ENCODE assay signal across 1 cellular context in the genomic region with DNA sequence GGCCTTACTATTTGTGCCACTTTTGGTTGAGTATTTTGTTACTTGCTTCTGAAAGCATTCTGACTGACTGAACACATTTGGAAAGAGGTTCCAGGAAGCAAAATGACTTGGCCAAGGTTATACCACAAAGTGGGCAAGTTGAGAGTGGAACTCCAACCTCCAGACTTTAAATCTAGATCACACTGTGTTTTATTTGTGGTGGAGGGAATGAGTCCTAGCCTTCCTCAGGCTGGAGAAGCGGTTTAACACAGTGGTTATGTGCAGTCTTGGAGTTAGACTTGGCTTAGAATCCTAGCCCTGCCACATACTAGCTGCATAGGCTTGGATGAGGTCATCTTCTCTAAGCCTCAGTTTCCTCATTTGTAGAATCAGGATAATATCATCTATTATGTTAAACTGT.
TF ChIP-seq lines count a peak whose summit lies in the region.

No MANE protein-coding gene starts in this region.

TF ChIP-seq in H1, 55 proteins besides CTCF, POLR2A, EP300 and RAD21:
- TF ChIP-seq GTF2F1 (IDR thresholded peaks at IDR 0.05; ENCODE audit: borderline replicate concordance, low read depth, low read length) = no peak
- no peak for TF ChIP-seq ASH2L (IDR thresholded peaks at IDR 0.05; ENCODE audit: low read length)
- no peak for TF ChIP-seq JUND (IDR thresholded peaks at IDR 0.05; ENCODE audit: low read length)
- no peak for TF ChIP-seq BRCA1 (IDR thresholded peaks at IDR 0.05; ENCODE audit: low read depth, low read length)
- TF ChIP-seq CBX8 (IDR thresholded peaks at IDR 0.05; ENCODE audit: borderline replicate concordance, low read depth, low read length) = no peak
- no peak for TF ChIP-seq RFX5 (IDR thresholded peaks at IDR 0.05; ENCODE audit: borderline replicate concordance, low read depth, low read length)
- TF ChIP-seq TAF1 (IDR thresholded peaks at IDR 0.05; ENCODE audit: low read depth, low read length) = no peak
- TF ChIP-seq POLR2AphosphoS5 (IDR thresholded peaks at IDR 0.05; ENCODE audit: low read depth, low read length) = no peak
- no peak for TF ChIP-seq SP1 (IDR thresholded peaks at IDR 0.05; ENCODE audit: low read depth, low read length)
- no peak for TF ChIP-seq FOSL1 (IDR thresholded peaks at IDR 0.05; ENCODE audit: insufficient read depth, low read depth, low read length)
- TF ChIP-seq CREB1 (IDR thresholded peaks at IDR 0.05) = no peak
- no peak for TF ChIP-seq TBP (IDR thresholded peaks at IDR 0.05; ENCODE audit: low read depth, low read length)
- no peak for TF ChIP-seq EGR1 (IDR thresholded peaks at IDR 0.05; ENCODE audit: borderline replicate concordance, low read depth, low read length)
- no peak for TF ChIP-seq SRF (IDR thresholded peaks at IDR 0.05; ENCODE audit: low read depth, low read length)
- no peak for TF ChIP-seq NANOG (IDR thresholded peaks at IDR 0.05; ENCODE audit: insufficient read depth, low read depth, low read length, poor library complexity, severe bottlenecking)
- TF ChIP-seq SIX5 (IDR thresholded peaks at IDR 0.05; ENCODE audit: low read depth, low read length) = no peak
